In genomic region chr4:120070191-120070590, GRCh38 we compare ENCODE assay signal across 2 cellular contexts.
TF ChIP-seq lines count a peak whose summit lies in the region.

No MANE protein-coding gene starts in this region.

TF ChIP-seq in SK-N-SH, 30 proteins besides CTCF, POLR2A, EP300 and RAD21:
- TF ChIP-seq, protein P1, sequence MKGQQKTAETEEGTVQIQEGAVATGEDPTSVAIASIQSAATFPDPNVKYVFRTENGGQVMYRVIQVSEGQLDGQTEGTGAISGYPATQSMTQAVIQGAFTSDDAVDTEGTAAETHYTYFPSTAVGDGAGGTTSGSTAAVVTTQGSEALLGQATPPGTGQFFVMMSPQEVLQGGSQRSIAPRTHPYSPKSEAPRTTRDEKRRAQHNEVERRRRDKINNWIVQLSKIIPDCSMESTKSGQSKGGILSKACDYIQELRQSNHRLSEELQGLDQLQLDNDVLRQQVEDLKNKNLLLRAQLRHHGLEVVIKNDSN (IDR thresholded peaks at IDR 0.05; ENCODE audit: borderline replicate concordance, low read depth): no peak
- TF ChIP-seq MXI1 (IDR thresholded peaks at IDR 0.05; ENCODE audit: low read depth, low read length) (no peak), GABPA (IDR thresholded peaks at IDR 0.05; ENCODE audit: low read depth) (no peak), FOXM1 (IDR thresholded peaks at IDR 0.05; ENCODE audit: low read depth) (no peak), ELF1 (IDR thresholded peaks at IDR 0.05) (no peak), YY1 (IDR thresholded peaks at IDR 0.05; ENCODE audit: low read depth) (no peak), SIN3A (IDR thresholded peaks at IDR 0.05; ENCODE audit: borderline replicate concordance, low read depth, low read length) (no peak), MEF2A (IDR thresholded peaks at IDR 0.05; ENCODE audit: borderline replicate concordance, low read depth) (no peak), FOXJ3 (CRISPR knock-in tag; IDR thresholded peaks at IDR 0.05) (no peak), TEAD4 (IDR thresholded peaks at IDR 0.05; ENCODE audit: borderline replicate concordance, insufficient read depth) (no peak), NRF1 (IDR thresholded peaks at IDR 0.05; ENCODE audit: low read depth, low read length) (no peak), ZBTB33 (IDR thresholded peaks at IDR 0.05; ENCODE audit: borderline replicate concordance, low read depth) (no peak), GATA2 (CRISPR knock-in tag; IDR thresholded peaks at IDR 0.05) (no peak), MAX (IDR thresholded peaks at IDR 0.05; ENCODE audit: low read depth) (no peak), USF2 (IDR thresholded peaks at IDR 0.05; ENCODE audit: borderline replicate concordance, low read depth, low read length) (no peak), POLR2AphosphoS5 (IDR thresholded peaks at IDR 0.05; ENCODE audit: low read depth, low read length) (no peak)
- TF ChIP-seq, protein P2, sequence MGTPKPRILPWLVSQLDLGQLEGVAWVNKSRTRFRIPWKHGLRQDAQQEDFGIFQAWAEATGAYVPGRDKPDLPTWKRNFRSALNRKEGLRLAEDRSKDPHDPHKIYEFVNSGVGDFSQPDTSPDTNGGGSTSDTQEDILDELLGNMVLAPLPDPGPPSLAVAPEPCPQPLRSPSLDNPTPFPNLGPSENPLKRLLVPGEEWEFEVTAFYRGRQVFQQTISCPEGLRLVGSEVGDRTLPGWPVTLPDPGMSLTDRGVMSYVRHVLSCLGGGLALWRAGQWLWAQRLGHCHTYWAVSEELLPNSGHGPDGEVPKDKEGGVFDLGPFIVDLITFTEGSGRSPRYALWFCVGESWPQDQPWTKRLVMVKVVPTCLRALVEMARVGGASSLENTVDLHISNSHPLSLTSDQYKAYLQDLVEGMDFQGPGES (IDR thresholded peaks at IDR 0.05; ENCODE audit: low read depth, low read length): no peak
- TF ChIP-seq, protein P3, sequence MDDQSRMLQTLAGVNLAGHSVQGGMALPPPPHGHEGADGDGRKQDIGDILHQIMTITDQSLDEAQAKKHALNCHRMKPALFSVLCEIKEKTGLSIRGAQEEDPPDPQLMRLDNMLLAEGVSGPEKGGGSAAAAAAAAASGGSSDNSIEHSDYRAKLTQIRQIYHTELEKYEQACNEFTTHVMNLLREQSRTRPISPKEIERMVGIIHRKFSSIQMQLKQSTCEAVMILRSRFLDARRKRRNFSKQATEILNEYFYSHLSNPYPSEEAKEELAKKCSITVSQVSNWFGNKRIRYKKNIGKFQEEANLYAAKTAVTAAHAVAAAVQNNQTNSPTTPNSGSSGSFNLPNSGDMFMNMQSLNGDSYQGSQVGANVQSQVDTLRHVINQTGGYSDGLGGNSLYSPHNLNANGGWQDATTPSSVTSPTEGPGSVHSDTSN (IDR thresholded peaks at IDR 0.05): no peak

TF ChIP-seq in SK-N-SH treated with all-trans-retinoic acid at 6 μM for 48 hours, 23 proteins besides CTCF, POLR2A, EP300 and RAD21:
- TF ChIP-seq, protein P4, sequence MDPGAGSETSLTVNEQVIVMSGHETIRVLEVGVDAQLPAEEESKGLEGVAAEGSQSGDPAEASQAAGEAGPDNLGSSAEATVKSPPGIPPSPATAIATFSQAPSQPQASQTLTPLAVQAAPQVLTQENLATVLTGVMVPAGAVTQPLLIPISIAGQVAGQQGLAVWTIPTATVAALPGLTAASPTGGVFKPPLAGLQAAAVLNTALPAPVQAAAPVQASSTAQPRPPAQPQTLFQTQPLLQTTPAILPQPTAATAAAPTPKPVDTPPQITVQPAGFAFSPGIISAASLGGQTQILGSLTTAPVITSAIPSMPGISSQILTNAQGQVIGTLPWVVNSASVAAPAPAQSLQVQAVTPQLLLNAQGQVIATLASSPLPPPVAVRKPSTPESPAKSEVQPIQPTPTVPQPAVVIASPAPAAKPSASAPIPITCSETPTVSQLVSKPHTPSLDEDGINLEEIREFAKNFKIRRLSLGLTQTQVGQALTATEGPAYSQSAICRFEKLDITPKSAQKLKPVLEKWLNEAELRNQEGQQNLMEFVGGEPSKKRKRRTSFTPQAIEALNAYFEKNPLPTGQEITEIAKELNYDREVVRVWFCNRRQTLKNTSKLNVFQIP (CRISPR knock-in tag; IDR thresholded peaks at IDR 0.05; ENCODE audit: borderline replicate concordance, low read depth): no peak
- TF ChIP-seq ISL1 (CRISPR knock-in tag; IDR thresholded peaks at IDR 0.05) (no peak), ZNF565 (CRISPR knock-in tag; conservative IDR thresholded peaks at IDR 0.05; ENCODE audit: low read depth) (no peak), ZNF8 (CRISPR knock-in tag; IDR thresholded peaks at IDR 0.05) (no peak), SNAI2 (CRISPR knock-in tag; IDR thresholded peaks at IDR 0.05) (no peak), GLIS3 (CRISPR knock-in tag; IDR thresholded peaks at IDR 0.05) (no peak), TCF4 (CRISPR knock-in tag; IDR thresholded peaks at IDR 0.05; ENCODE audit: borderline replicate concordance) (no peak), ZFP3 (CRISPR knock-in tag; IDR thresholded peaks at IDR 0.05) (no peak)
- TF ChIP-seq, protein P5, sequence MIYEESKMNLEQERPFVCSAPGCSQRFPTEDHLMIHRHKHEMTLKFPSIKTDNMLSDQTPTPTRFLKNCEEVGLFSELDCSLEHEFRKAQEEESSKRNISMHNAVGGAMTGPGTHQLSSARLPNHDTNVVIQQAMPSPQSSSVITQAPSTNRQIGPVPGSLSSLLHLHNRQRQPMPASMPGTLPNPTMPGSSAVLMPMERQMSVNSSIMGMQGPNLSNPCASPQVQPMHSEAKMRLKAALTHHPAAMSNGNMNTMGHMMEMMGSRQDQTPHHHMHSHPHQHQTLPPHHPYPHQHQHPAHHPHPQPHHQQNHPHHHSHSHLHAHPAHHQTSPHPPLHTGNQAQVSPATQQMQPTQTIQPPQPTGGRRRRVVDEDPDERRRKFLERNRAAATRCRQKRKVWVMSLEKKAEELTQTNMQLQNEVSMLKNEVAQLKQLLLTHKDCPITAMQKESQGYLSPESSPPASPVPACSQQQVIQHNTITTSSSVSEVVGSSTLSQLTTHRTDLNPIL (CRISPR knock-in tag; IDR thresholded peaks at IDR 0.05; ENCODE audit: low read depth): no peak
- TF ChIP-seq, protein P6, sequence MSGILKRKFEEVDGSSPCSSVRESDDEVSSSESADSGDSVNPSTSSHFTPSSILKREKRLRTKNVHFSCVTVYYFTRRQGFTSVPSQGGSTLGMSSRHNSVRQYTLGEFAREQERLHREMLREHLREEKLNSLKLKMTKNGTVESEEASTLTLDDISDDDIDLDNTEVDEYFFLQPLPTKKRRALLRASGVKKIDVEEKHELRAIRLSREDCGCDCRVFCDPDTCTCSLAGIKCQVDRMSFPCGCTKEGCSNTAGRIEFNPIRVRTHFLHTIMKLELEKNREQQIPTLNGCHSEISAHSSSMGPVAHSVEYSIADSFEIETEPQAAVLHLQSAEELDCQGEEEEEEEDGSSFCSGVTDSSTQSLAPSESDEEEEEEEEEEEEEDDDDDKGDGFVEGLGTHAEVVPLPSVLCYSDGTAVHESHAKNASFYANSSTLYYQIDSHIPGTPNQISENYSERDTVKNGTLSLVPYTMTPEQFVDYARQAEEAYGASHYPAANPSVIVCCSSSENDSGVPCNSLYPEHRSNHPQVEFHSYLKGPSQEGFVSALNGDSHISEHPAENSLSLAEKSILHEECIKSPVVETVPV (CRISPR knock-in tag; IDR thresholded peaks at IDR 0.05): no peak
- TF ChIP-seq, protein P7, sequence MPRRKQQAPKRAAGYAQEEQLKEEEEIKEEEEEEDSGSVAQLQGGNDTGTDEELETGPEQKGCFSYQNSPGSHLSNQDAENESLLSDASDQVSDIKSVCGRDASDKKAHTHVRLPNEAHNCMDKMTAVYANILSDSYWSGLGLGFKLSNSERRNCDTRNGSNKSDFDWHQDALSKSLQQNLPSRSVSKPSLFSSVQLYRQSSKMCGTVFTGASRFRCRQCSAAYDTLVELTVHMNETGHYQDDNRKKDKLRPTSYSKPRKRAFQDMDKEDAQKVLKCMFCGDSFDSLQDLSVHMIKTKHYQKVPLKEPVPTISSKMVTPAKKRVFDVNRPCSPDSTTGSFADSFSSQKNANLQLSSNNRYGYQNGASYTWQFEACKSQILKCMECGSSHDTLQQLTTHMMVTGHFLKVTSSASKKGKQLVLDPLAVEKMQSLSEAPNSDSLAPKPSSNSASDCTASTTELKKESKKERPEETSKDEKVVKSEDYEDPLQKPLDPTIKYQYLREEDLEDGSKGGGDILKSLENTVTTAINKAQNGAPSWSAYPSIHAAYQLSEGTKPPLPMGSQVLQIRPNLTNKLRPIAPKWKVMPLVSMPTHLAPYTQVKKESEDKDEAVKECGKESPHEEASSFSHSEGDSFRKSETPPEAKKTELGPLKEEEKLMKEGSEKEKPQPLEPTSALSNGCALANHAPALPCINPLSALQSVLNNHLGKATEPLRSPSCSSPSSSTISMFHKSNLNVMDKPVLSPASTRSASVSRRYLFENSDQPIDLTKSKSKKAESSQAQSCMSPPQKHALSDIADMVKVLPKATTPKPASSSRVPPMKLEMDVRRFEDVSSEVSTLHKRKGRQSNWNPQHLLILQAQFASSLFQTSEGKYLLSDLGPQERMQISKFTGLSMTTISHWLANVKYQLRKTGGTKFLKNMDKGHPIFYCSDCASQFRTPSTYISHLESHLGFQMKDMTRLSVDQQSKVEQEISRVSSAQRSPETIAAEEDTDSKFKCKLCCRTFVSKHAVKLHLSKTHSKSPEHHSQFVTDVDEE (CRISPR knock-in tag; IDR thresholded peaks at IDR 0.05): no peak
